In the genomic region with DNA sequence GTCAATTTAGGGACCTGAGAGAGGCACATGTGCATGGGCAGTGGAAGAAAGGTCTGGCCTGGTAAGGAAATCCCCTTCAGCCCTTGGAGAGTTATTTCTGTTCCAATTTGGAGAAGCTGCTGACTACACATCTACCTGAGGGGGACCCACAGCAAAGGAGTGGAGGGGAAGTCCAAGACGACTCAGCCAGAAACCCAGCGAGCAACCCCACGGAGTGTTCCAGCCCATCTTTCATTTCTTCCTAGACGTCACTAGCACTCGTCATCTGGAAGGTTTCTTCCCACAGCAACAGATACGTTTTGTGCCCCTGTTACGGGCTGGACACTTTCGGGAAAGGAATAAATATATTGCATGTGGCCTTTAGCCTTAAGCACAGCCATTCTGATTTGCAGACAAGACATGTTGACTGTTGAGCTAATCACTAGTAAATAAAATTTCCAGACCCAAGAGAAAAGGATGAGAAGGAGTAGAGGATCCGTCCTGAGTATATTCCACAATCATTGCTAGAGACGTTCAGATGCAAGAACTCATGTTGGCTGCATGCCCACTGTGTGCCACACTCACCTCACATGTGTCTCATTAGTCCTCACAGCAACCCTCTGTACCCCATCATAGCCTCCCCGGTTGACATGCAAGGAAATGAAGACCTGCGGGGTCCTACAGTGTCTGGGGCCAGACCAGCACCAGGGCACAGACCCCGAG, we compare ENCODE assay signal across 10 cellular contexts. TPM values are rescaled to one million over a fixed set of nuclear protein-coding genes. Genes with fewer than 3 reads are reported as not detected.
DNase-seq lines count a peak whose midpoint lies in the region; ATAC-seq, FAIRE-seq and TF ChIP-seq lines count a peak whose summit lies in the region.
"Had no signal": no experiment of that assay in that cellular context is flagged by ENCODE, and none has a peak within 500 bp of the region (broad histone marks: within the 10 kb centered on the region; RNA-seq: fewer than 3 reads in every experiment).

No MANE protein-coding gene starts in this region.

- H3K27me3 Mint-ChIP-seq in activated T-helper 1 cell treated with anti-CD3 and anti-CD28 coated beads, Interleukin-12 subunit alpha, Interleukin-12 subunit beta, Interleukin-2, Interleukin-4 antibody, amounts not matched to agents 30 ng/mL and 10 ng/mL and 1 ng/mL, durations not matched to agents 14 hours and 24 hours and 36 hours (ENCODE audit: insufficient read depth) = peaks cover 13% of the 10 kb centered on the region

- H3K9ac ChIP-seq in GM12878 (ENCODE audit: control insufficient read depth, insufficient read depth, low read length) = no peak overlapping the region
- H3K9ac ChIP-seq: BLaER1 treated with 17β-estradiol and CSF1 and Interleukin-3, amounts not matched to agents 10 nM and 100 nM had no signal

- WGBS in GM12878 (ENCODE audit: insufficient coverage, insufficient replicate concordance, low lambda C conversion rate, missing lambda C conversion rate) = 33% methylated on average over 13 of the region's 13 CpGs

- no peaks in the 10 kb centered on the region for H3K9me3 ChIP-seq in GM12878 (replicated peaks; ENCODE audit: control insufficient read depth, insufficient read depth, low read length)
- H3K9me3 ChIP-seq: BLaER1 treated with 17β-estradiol and CSF1 and Interleukin-3, amounts not matched to agents 10 nM and 100 nM had no signal

- no peaks in the 10 kb centered on the region for H3K27me3 ChIP-seq in GM12878 (replicated peaks in 1 of 2; ENCODE audit: control insufficient read depth in 2 of 2, insufficient read depth in 2 of 2, low read length in 1 of 2)
- H3K27me3 ChIP-seq: BLaER1 treated with 17β-estradiol and CSF1 and Interleukin-3, amounts not matched to agents 10 nM and 100 nM; dorsolateral prefrontal cortex had no signal

- RAD21 ChIA-PET in GM12878 (lab: Charles Lee; ENCODE audit: unreplicated experiment) = interaction anchor here (0.9 to 1.5 kb wide), 2 partner anchors 9 to 142 kb away, joined by 3 read pairs; no protein-coding TSS in a partner anchor

- peak overlapping the region; percentile 71 for H3K27ac ChIP-seq in GM12878 (ENCODE audit: control insufficient read depth, insufficient read depth)
- H3K27ac ChIP-seq: BLaER1 treated with 17β-estradiol and CSF1 and Interleukin-3, amounts not matched to agents 10 nM and 100 nM had no signal

- FAIRE-seq in GM12878 (lab: Jason Lieb, UNC) = peak; percentile 87

- CTCF ChIA-PET in GM12878 (lab: Yijun Ruan, JAX) = interaction anchor here (0.5 to 1.0 kb wide), 3 partner anchors 19 to 712 kb away, joined by 3 to 4 read pairs (median 3); no protein-coding TSS in a partner anchor

- SMC1A ChIA-PET in GM12878 (lab: Charles Lee; ENCODE audit: uncharacterized antibody, unreplicated experiment) = interaction anchor here (0.6 to 3.8 kb wide), 4 partner anchors 11 to 51 kb away, joined by 3 to 15 read pairs (median 3); no protein-coding TSS in a partner anchor

- peak overlapping the region; percentile 65 for H2AFZ ChIP-seq in GM12878 (ENCODE audit: control insufficient read depth, low read depth, low read length)

- intact Hi-C loops in GM12878 (cut with micrococcal nuclease; ENCODE audit: unreplicated experiment) = loop anchor here (1.0 to 10.0 kb wide), 2 partner anchors 38 to 251 kb away; no protein-coding TSS in a partner anchor
- intact Hi-C loops in activated T-helper 1 cell treated with anti-CD3 and anti-CD28 coated beads, Interleukin-12 subunit alpha, Interleukin-12 subunit beta, Interleukin-2, Interleukin-4 antibody, amounts not matched to agents 30 ng/mL and 10 ng/mL and 1 ng/mL, durations not matched to agents 14 hours and 24 hours and 36 hours (cut with micrococcal nuclease) = loop anchor here (2.0 kb wide), 1 partner anchor 39 kb away; no protein-coding TSS in a partner anchor

- peak overlapping the region; percentile 59 for H3K4me2 ChIP-seq in GM12878 (ENCODE audit: control insufficient read depth, insufficient read depth)
- H3K4me2 ChIP-seq: BLaER1 treated with 17β-estradiol and CSF1 and Interleukin-3, amounts not matched to agents 10 nM and 100 nM had no signal

- DNase-seq in GM10266 (ENCODE audit: extremely low spot score) (peak; percentile 73), GM19238 (ENCODE audit: insufficient read length, low spot score) (peak; percentile 21), GM12878 (ENCODE audit: low read depth, low spot score) (peak; percentile 85), ureter (ENCODE audit: low spot score) (no peak), occipital lobe (lab: John Stamatoyannopoulos, UW) (no peak), NCI-H526 treated with DMSO at 0.1 percent for 48 hours (lab: John Stamatoyannopoulos, UW) (no peak)
- no peak for DNase-seq in activated T-helper 1 cell treated with anti-CD3 and anti-CD28 coated beads, Interleukin-12 subunit alpha, Interleukin-12 subunit beta, Interleukin-2, Interleukin-4 antibody, amounts not matched to agents 30 ng/mL and 10 ng/mL and 1 ng/mL, durations not matched to agents 14 hours and 24 hours and 36 hours (ENCODE audit: low spot score)
- DNase-seq: dorsolateral prefrontal cortex had no signal

- no peak for TF ChIP-seq RAD21 in GM12878 (IDR thresholded peaks at IDR 0.05; ENCODE audit: insufficient read depth, low read depth, low read length)

- peaks cover 30% of the 10 kb centered on the region for H3K4me1 ChIP-seq in GM12878 (ENCODE audit: control insufficient read depth, insufficient read depth, low read length)

- peaks cover 10% of the 10 kb centered on the region for H3K4me1 Mint-ChIP-seq in activated T-helper 1 cell treated with anti-CD3 and anti-CD28 coated beads, Interleukin-12 subunit alpha, Interleukin-12 subunit beta, Interleukin-2, Interleukin-4 antibody, amounts not matched to agents 30 ng/mL and 10 ng/mL and 1 ng/mL, durations not matched to agents 14 hours and 24 hours and 36 hours (ENCODE audit: low read depth)

- no peaks in the 10 kb centered on the region for H3K79me2 ChIP-seq in GM12878 (ENCODE audit: control insufficient read depth, insufficient read depth, low read length)

- H3K9me3 Mint-ChIP-seq in activated T-helper 1 cell treated with anti-CD3 and anti-CD28 coated beads, Interleukin-12 subunit alpha, Interleukin-12 subunit beta, Interleukin-2, Interleukin-4 antibody, amounts not matched to agents 30 ng/mL and 10 ng/mL and 1 ng/mL, durations not matched to agents 14 hours and 24 hours and 36 hours = no peaks in the 10 kb centered on the region

- H3K36me3 ChIP-seq in GM12878 (ENCODE audit: control insufficient read depth in 2 of 2, insufficient read depth in 2 of 2, low read length in 1 of 2) = no peaks in the 10 kb centered on the region
- H3K36me3 ChIP-seq: BLaER1 treated with 17β-estradiol and CSF1 and Interleukin-3, amounts not matched to agents 10 nM and 100 nM had no signal

- TF ChIP-seq POLR2A in GM12878 (IDR thresholded peaks at IDR 0.05; ENCODE audit: low read depth, low read length) = no peak

- no peak overlapping the region for H3K4me3 ChIP-seq in GM12878
- H3K4me3 ChIP-seq: BLaER1 treated with 17β-estradiol and CSF1 and Interleukin-3, amounts not matched to agents 10 nM and 100 nM; dorsolateral prefrontal cortex had no signal

- H3K36me3 Mint-ChIP-seq in activated T-helper 1 cell treated with anti-CD3 and anti-CD28 coated beads, Interleukin-12 subunit alpha, Interleukin-12 subunit beta, Interleukin-2, Interleukin-4 antibody, amounts not matched to agents 30 ng/mL and 10 ng/mL and 1 ng/mL, durations not matched to agents 14 hours and 24 hours and 36 hours (ENCODE audit: low read depth) = no peaks in the 10 kb centered on the region

- in situ Hi-C loops in GM12878 (cut with MboI) = no loop called here

- TF ChIP-seq EP300 in GM12878 (IDR thresholded peaks at IDR 0.05; ENCODE audit: borderline replicate concordance in 1 of 2, control insufficient read depth in 1 of 2, low read depth in 2 of 2, low read length in 2 of 2) = peak; percentile 59 to 70; a peak in 2 of 4 replicates

- TF ChIP-seq CTCF in GM10266 (IDR thresholded peaks at IDR 0.05; ENCODE audit: control insufficient read depth, insufficient read depth, low read depth, missing control alignments) (no peak), GM12878 (IDR thresholded peaks at IDR 0.05 in 2 of 3, conservative IDR thresholded peaks at IDR 0.05 in 1 of 3; ENCODE audit: control insufficient read depth in 2 of 3, extremely low read depth in 1 of 3, insufficient read depth in 1 of 3, low read depth in 3 of 3, low read length in 3 of 3) (no peak)

- no peak overlapping the region for H3K4me3 Mint-ChIP-seq in activated T-helper 1 cell treated with anti-CD3 and anti-CD28 coated beads, Interleukin-12 subunit alpha, Interleukin-12 subunit beta, Interleukin-2, Interleukin-4 antibody, amounts not matched to agents 30 ng/mL and 10 ng/mL and 1 ng/mL, durations not matched to agents 14 hours and 24 hours and 36 hours

- H4K20me1 ChIP-seq in GM12878 (ENCODE audit: control insufficient read depth, insufficient read depth) = no peaks in the 10 kb centered on the region
- H4K20me1 ChIP-seq: BLaER1 treated with 17β-estradiol and CSF1 and Interleukin-3, amounts not matched to agents 10 nM and 100 nM had no signal

- peak; percentile 91 for ATAC-seq in HG02884 (IDR thresholded peaks at IDR 0.05; ENCODE audit: unreplicated experiment)
- peak; percentile 92 for ATAC-seq in GM12878

- POLR2A ChIA-PET in GM12878 (lab: Charles Lee) = interaction anchor here (3.0 kb wide), 1 partner anchor 9 kb away, joined by 25 read pairs; a partner anchor contains a TSS

- BruUV-seq in GM12878 (replicated peaks; lab: Mats Ljungman, UMichigan) = no TSS peak

- H3K27ac Mint-ChIP-seq in activated T-helper 1 cell treated with anti-CD3 and anti-CD28 coated beads, Interleukin-12 subunit alpha, Interleukin-12 subunit beta, Interleukin-2, Interleukin-4 antibody, amounts not matched to agents 30 ng/mL and 10 ng/mL and 1 ng/mL, durations not matched to agents 14 hours and 24 hours and 36 hours = no peak overlapping the region

RNA-seq across cellular contexts. Expression of a gene that starts 7.8 kb away (rescaled TPM):
- total RNA-seq in GM12878 (2013; cell fraction: nucleolus; rRNA removed) = 19.8 and 20.0 TPM in 2 replicates
- total RNA-seq in GM12878 (2014; rRNA removed) (3.0 and 4.1 TPM in 2 replicates), GM12878 (2014; rRNA removed; fragmentation: Illumina TruSeq; extraction: Trizol) (2.8 and 3.9 TPM in 2 replicates), GM12878 (2021) (8.0 and 10.7 TPM in 2 replicates), ureter (208 TPM), occipital lobe (13.6 TPM)
- polyA plus RNA-seq in GM12878 (2011; ENCODE audit: low read depth) = 11.6 TPM
- polyA plus RNA-seq in GM12878 (2011; rRNA removed) (12.1 and 15.9 TPM in 2 replicates), GM12878 (2014; fragmentation: Illumina TruSeq; extraction: Trizol) (6.6 and 7.0 TPM in 2 replicates), GM12878 (2014; fragmentation: Nextera tagmentation; extraction: Ambion mirVana) (1 to 10 TPM in 1 of 2 experiments, under 1 TPM in 1; 0.71 to 2.4 TPM), GM12878 (2014; rRNA removed) (4.3 and 5.3 TPM in 2 replicates), GM12878 (2016; fragmentation: Nextera tagmentation; extraction: Ambion mirVana) (1 to 10 TPM; 4.1 to 6.5 TPM)
- polyA plus RNA-seq in GM12878 (2011; cell fraction: cytosol; rRNA removed) = 12.6 and 20.8 TPM in 2 replicates
- 5.0 and 7.8 TPM in 2 replicates for polyA plus RNA-seq in GM12878 (2011; cell fraction: nucleus; rRNA removed)
- polyA plus RNA-seq in GM12878 (2012) = 27.8 and 39.8 TPM in 2 replicates
- polyA minus RNA-seq in GM12878 (2011; rRNA and poly(A)+ RNA removed) = 20.9 and 22.8 TPM in 2 replicates
- polyA minus RNA-seq in GM12878 (2011; cell fraction: cytosol; rRNA and poly(A)+ RNA removed) = 5.3 and 10.3 TPM in 2 replicates
- polyA minus RNA-seq in GM12878 (2011; cell fraction: nucleus; rRNA and poly(A)+ RNA removed) = 7.4 and 21.9 TPM in 2 replicates
- 2.0 and 4.9 TPM in 2 replicates for total RNA-seq in activated T-helper 1 cell treated with anti-CD3 and anti-CD28 coated beads, Interleukin-12 subunit alpha, Interleukin-12 subunit beta, Interleukin-2, Interleukin-4 antibody, amounts not matched to agents 30 ng/mL and 10 ng/mL and 1 ng/mL, durations not matched to agents 14 hours and 24 hours and 36 hours

Comparison
In these comparisons a context has a peak if more than half of its experiments do, and no peak if none do; other contexts are left out.
1. DNase-seq: peak in GM10266 (single experiment), GM19238 (single experiment) and GM12878 (single experiment); none in ureter (single experiment), activated T-helper 1 cell treated with anti-CD3 and anti-CD28 coated beads, Interleukin-12 subunit alpha, Interleukin-12 subunit beta, Interleukin-2, Interleukin-4 antibody, amounts not matched to agents 30 ng/mL and 10 ng/mL and 1 ng/mL, durations not matched to agents 14 hours and 24 hours and 36 hours (single experiment), occipital lobe (single experiment) and NCI-H526 treated with DMSO at 0.1 percent for 48 hours (single experiment).